ENCODE assay signal across 8 cellular contexts in genomic region chr12:10190558-10191388, GRCh38. TPM values are rescaled to one million over a fixed set of nuclear protein-coding genes. Genes with fewer than 3 reads are reported as not detected.
DNase-seq lines count a peak whose midpoint lies in the region; ATAC-seq and TF ChIP-seq lines count a peak whose summit lies in the region.

No MANE protein-coding gene starts in this region.

- H3K27me3 ChIP-seq in CD4-positive, CD25-positive, alpha-beta regulatory T cell (ENCODE audit: control insufficient read depth, insufficient read depth, low read length): no peaks in the 10 kb centered on the region
- H3K27me3 ChIP-seq in NT2/D1 (ENCODE audit: insufficient read depth, insufficient read length) (no peaks in the 10 kb centered on the region), fibroblast of lung (ENCODE audit: control insufficient read depth, insufficient read depth, low read length) (no peaks in the 10 kb centered on the region)

- no peak overlapping the region for H3K4me3 ChIP-seq in CD4-positive, CD25-positive, alpha-beta regulatory T cell (ENCODE audit: low read depth, low read length)
- no peak overlapping the region for H3K4me3 ChIP-seq in NT2/D1 (ENCODE audit: insufficient read length, low read depth)
- H3K4me3 ChIP-seq in fibroblast of lung (replicated peaks in 1 of 4; ENCODE audit: control extremely low read depth in 1 of 4, insufficient read depth in 1 of 4, low read depth in 3 of 4, low read length in 4 of 4): no peak overlapping the region

- peaks cover 0 to 4% (median 3%) of the 10 kb centered on the region in 4 donors for H3K4me1 Mint-ChIP-seq in CD4-positive, CD25-positive, alpha-beta regulatory T cell
- H3K4me1 Mint-ChIP-seq in neural crest cell: peaks cover 4% of the 10 kb centered on the region

- no peaks in the 10 kb centered on the region for H3K9me3 ChIP-seq in CD4-positive, CD25-positive, alpha-beta regulatory T cell (ENCODE audit: control insufficient read depth in 2 of 2, low read length in 2 of 2)
- H3K9me3 ChIP-seq in NT2/D1 (ENCODE audit: insufficient read depth, low read length) (no peaks in the 10 kb centered on the region), fibroblast of lung (ENCODE audit: control insufficient read depth, insufficient read depth, low read depth, low read length) (no peaks in the 10 kb centered on the region)

- peaks cover 23% of the 10 kb centered on the region for H3K27me3 Mint-ChIP-seq in CD4-positive, CD25-positive, alpha-beta regulatory T cell
- H3K27me3 Mint-ChIP-seq in neural crest cell (ENCODE audit: low read depth): peaks cover 5% of the 10 kb centered on the region

- H3K9me3 Mint-ChIP-seq in CD4-positive, CD25-positive, alpha-beta regulatory T cell: no peaks in the 10 kb centered on the region
- H3K9me3 Mint-ChIP-seq in neural crest cell: no peaks in the 10 kb centered on the region

- no peaks in the 10 kb centered on the region for H3K4me1 ChIP-seq in CD4-positive, CD25-positive, alpha-beta regulatory T cell (ENCODE audit: control insufficient read depth, insufficient read depth, low read length, poor library complexity, severe bottlenecking)
- H3K4me1 ChIP-seq in NT2/D1 (ENCODE audit: insufficient read depth, insufficient read length) (peaks cover 7% of the 10 kb centered on the region), fibroblast of lung (ENCODE audit: control insufficient read depth, extremely low read depth, insufficient read depth, low read length) (peaks cover 21% of the 10 kb centered on the region)

- no peak overlapping the region for H2AFZ ChIP-seq in fibroblast of lung (ENCODE audit: low read length)

- H3K36me3 Mint-ChIP-seq in CD4-positive, CD25-positive, alpha-beta regulatory T cell: no peaks in the 10 kb centered on the region
- H3K36me3 Mint-ChIP-seq in neural crest cell (ENCODE audit: low read depth): no peaks in the 10 kb centered on the region

- H3K9ac ChIP-seq in NT2/D1 (ENCODE audit: insufficient read length, low read depth) (no peak overlapping the region), fibroblast of lung (ENCODE audit: insufficient read depth, low read length) (no peak overlapping the region)

- no peaks in the 10 kb centered on the region for H3K36me3 ChIP-seq in CD4-positive, CD25-positive, alpha-beta regulatory T cell (ENCODE audit: control insufficient read depth, insufficient read depth, low read length)
- no peaks in the 10 kb centered on the region for H3K36me3 ChIP-seq in NT2/D1 (ENCODE audit: insufficient read depth, insufficient read length, low read length)
- no peaks in the 10 kb centered on the region for H3K36me3 ChIP-seq in fibroblast of lung (ENCODE audit: control insufficient read depth, insufficient read depth, low read length)

- no peaks in the 10 kb centered on the region for H4K20me1 ChIP-seq in fibroblast of lung (ENCODE audit: control insufficient read depth, extremely low read depth, insufficient read depth, low read length)

- no peak overlapping the region for H3K4me2 ChIP-seq in fibroblast of lung (ENCODE audit: extremely low read depth, insufficient read depth, low read length)

- no peaks in the 10 kb centered on the region for H3K79me2 ChIP-seq in fibroblast of lung (ENCODE audit: control insufficient read depth, insufficient read depth, low read length)

- no peak overlapping the region for H3K4me3 Mint-ChIP-seq in CD4-positive, CD25-positive, alpha-beta regulatory T cell
- no peak overlapping the region for H3K4me3 Mint-ChIP-seq in neural crest cell

- DNase-seq in CD4-positive, CD25-positive, alpha-beta regulatory T cell: peak; percentile 20 to 74 (median 53)
- DNase-seq in NT2/D1 (ENCODE audit: low read depth, low spot score) (peak; percentile 87), fibroblast of lung (ENCODE audit: low read depth in 2 of 2) (peak; percentile 57 to 84), neural crest cell (ENCODE audit: low read depth, low spot score) (peak; percentile 22), GF-D8 (lab: John Stamatoyannopoulos, UW) (no peak)
- peak; percentile 48 for DNase-seq in activated T-cell treated with anti-CD3 and anti-CD28 coated beads, Interleukin-2, amount 50 U/mL, for 1 hour

- H3K27ac ChIP-seq in CD4-positive, CD25-positive, alpha-beta regulatory T cell (ENCODE audit: insufficient read depth, low read length, poor library complexity, severe bottlenecking): no peak overlapping the region
- H3K27ac ChIP-seq in fibroblast of lung (ENCODE audit: insufficient read depth, low read length): peak overlapping the region; percentile 78

- H3K27ac Mint-ChIP-seq in CD4-positive, CD25-positive, alpha-beta regulatory T cell: peak overlapping the region in 2 of 3 donors; percentile 2 to 21
- H3K27ac Mint-ChIP-seq in neural crest cell (ENCODE audit: unreplicated experiment): no peak overlapping the region

- ATAC-seq in CD4-positive, CD25-positive, alpha-beta regulatory T cell (ENCODE audit: low read depth in 2 of 2): peak; percentile 97 to 99
- ATAC-seq in GM19023 (IDR thresholded peaks at IDR 0.05; ENCODE audit: unreplicated experiment) (peak; percentile 96), HG03342 (IDR thresholded peaks at IDR 0.05; ENCODE audit: unreplicated experiment) (peak; percentile 97)

- TF ChIP-seq CTCF in fibroblast of lung (conservative IDR thresholded peaks at IDR 0.05 in 1 of 2, IDR thresholded peaks at IDR 0.05 in 1 of 2; ENCODE audit: low read depth in 1 of 2, low read length in 2 of 2): peak; percentile 88 to 96
- peak; percentile 85 for TF ChIP-seq CTCF in neural crest cell (conservative IDR thresholded peaks at IDR 0.05)

RNA-seq across cellular contexts. Expression of gene TMEM52B, which starts 11.9 kb away (rescaled TPM):
- not detected for total RNA-seq in CD4-positive, CD25-positive, alpha-beta regulatory T cell
- not detected for polyA plus RNA-seq in CD4-positive, CD25-positive, alpha-beta regulatory T cell
- under 0.01 and 0.50 TPM in 2 replicates for total RNA-seq in fibroblast of lung
- 0.53 and 5.7 TPM in 2 replicates for polyA plus RNA-seq in fibroblast of lung
- polyA plus RNA-seq in fibroblast of lung (2012): 0.61 and 4.1 TPM in 2 replicates
- 32.8 TPM in 1 of 2 replicates, not detected in the other for polyA minus RNA-seq in fibroblast of lung (ENCODE audit: low replicate concordance)
- not detected in 2 replicates for total RNA-seq in neural crest cell

RNA-seq across cellular contexts. Expression of gene OLR1, which starts 18.8 kb away (rescaled TPM):
- not detected for total RNA-seq in CD4-positive, CD25-positive, alpha-beta regulatory T cell
- not detected for polyA plus RNA-seq in CD4-positive, CD25-positive, alpha-beta regulatory T cell
- total RNA-seq in fibroblast of lung: 0.26 and 1.2 TPM in 2 replicates
- 3.2 and 27.4 TPM in 2 replicates for polyA plus RNA-seq in fibroblast of lung
- polyA plus RNA-seq in fibroblast of lung (2012): 1.5 and 14.3 TPM in 2 replicates
- polyA minus RNA-seq in fibroblast of lung (ENCODE audit: low replicate concordance): 6.0 TPM in 1 of 2 replicates, not detected in the other
- not detected in 2 replicates for total RNA-seq in neural crest cell

RNA-seq across cellular contexts. Expression of gene GABARAPL1, which starts 21.9 kb away (rescaled TPM):
- total RNA-seq in CD4-positive, CD25-positive, alpha-beta regulatory T cell: 170 TPM
- polyA plus RNA-seq in CD4-positive, CD25-positive, alpha-beta regulatory T cell: 10 to 100 TPM; 19.4 to 21.8 (median 19.7) TPM
- total RNA-seq in fibroblast of lung (105 and 186 TPM in 2 replicates), neural crest cell (16.0 and 17.4 TPM in 2 replicates)
- 68.1 and 363 TPM in 2 replicates for polyA plus RNA-seq in fibroblast of lung
- 57.3 and 279 TPM in 2 replicates for polyA plus RNA-seq in fibroblast of lung (2012)
- polyA minus RNA-seq in fibroblast of lung (ENCODE audit: low replicate concordance): 29.3 and 97.1 TPM in 2 replicates
